ENCODE assay signal across 8 cellular contexts in genomic region chr13:39942177-39942900, GRCh38.
DNase-seq lines count a peak whose midpoint lies in the region; ATAC-seq and TF ChIP-seq lines count a peak whose summit lies in the region.

No MANE protein-coding gene starts in this region.

- H3K36me3 Mint-ChIP-seq in natural killer cell, result no peaks in the 10 kb centered on the region
- no peaks in the 10 kb centered on the region for H3K36me3 Mint-ChIP-seq in immature natural killer cell

- no peak overlapping the region for H3K4me3 Mint-ChIP-seq in natural killer cell
- no peak overlapping the region for H3K4me3 Mint-ChIP-seq in immature natural killer cell

- no peak overlapping the region for H3K27ac Mint-ChIP-seq in natural killer cell
- H3K27ac Mint-ChIP-seq in immature natural killer cell, result no peak overlapping the region

- ATAC-seq in GM18909 (IDR thresholded peaks at IDR 0.05; ENCODE audit: poor library complexity, unreplicated experiment), result peak; percentile 29
- ATAC-seq in GM21619 (IDR thresholded peaks at IDR 0.05; ENCODE audit: unreplicated experiment), result peak; percentile 22
- peak; percentile 29 for ATAC-seq in HG03439 (IDR thresholded peaks at IDR 0.05; ENCODE audit: unreplicated experiment)
- ATAC-seq in natural killer cell, result peak; percentile 15 to 33 (median 26)

- DNase-seq in natural killer cell (no peak), immature natural killer cell (no peak), EL (no peak), SIG-M5 treated with dmso at 0.1 percent for 504 hours (lab: John Stamatoyannopoulos, UW; ENCODE audit: unreplicated experiment) (no peak)
- no peak for DNase-seq in activated CD4-positive, alpha-beta T cell treated with anti-CD3 and anti-CD28 coated beads for 4 hours

- H3K27me3 Mint-ChIP-seq in natural killer cell (ENCODE audit: low read depth in 2 of 2) (peaks cover 6 to 15% of the 10 kb centered on the region in 2 donors), immature natural killer cell (ENCODE audit: low read depth in 3 of 3) (peaks cover 0 to 4% (median 4%) of the 10 kb centered on the region in 3 donors)

- peaks cover 0 to 6% of the 10 kb centered on the region in 2 donors for H3K4me1 Mint-ChIP-seq in natural killer cell
- H3K4me1 Mint-ChIP-seq in immature natural killer cell, result peaks cover 0 to 2% of the 10 kb centered on the region in 2 donors

- intact Hi-C loops in natural killer cell (cut with micrococcal nuclease), result loop anchor here (2.0 to 5.0 kb wide), 3 partner anchors 255 to 834 kb away; no protein-coding TSS in a partner anchor

- H3K9me3 Mint-ChIP-seq in natural killer cell (no peaks in the 10 kb centered on the region), immature natural killer cell (no peaks in the 10 kb centered on the region)

- no peak for TF ChIP-seq CTCF in natural killer cell (IDR thresholded peaks at IDR 0.05)
